ENCODE assay signal across 38 cellular contexts in the genomic region with DNA sequence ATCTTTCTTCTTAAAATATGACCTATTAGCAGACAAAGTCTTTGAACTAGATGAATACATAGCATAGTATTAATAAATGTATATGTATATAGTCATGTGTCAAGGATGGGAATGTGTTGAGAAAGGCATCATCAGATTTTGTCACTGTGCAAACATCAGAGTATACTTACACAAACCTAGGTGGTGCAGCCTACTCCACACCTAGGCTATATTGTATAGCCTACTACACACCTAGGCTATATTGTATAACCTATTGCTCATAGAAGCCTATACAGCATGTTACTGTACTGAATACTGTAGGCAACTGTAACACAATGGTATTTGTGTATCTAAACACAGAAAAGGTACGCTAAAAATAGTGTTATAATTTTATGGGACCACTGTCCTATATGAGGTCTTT. TPM values are rescaled to one million over a fixed set of nuclear protein-coding genes. Genes with fewer than 3 reads are reported as not detected.
"Had no signal": no experiment of that assay in that cellular context is flagged by ENCODE, and none has a peak within 500 bp of the region (broad histone marks: within the 10 kb centered on the region; RNA-seq: fewer than 3 reads in every experiment).

No MANE protein-coding gene starts in this region.

- H3K4me1 ChIP-seq: ascending aorta had no signal

- H3K36me3 ChIP-seq: cardiac muscle cell had no signal

- H3K27me3 ChIP-seq: ascending aorta, cardiac muscle cell had no signal

- H3K9me3 ChIP-seq: ascending aorta had no signal

- H3K4me1 Mint-ChIP-seq: activated CD4-positive, alpha-beta memory T cell treated with anti-CD3 and anti-CD28 coated beads, Interleukin-2, amount 10 ng/mL, durations not matched to agents 7 days and 5 days; activated CD4-positive, alpha-beta T cell treated with anti-CD3 and anti-CD28 coated beads for 36 hours; activated CD4-positive, alpha-beta T cell treated with anti-CD3 and anti-CD28 coated beads, Interleukin-2, amount 10 ng/mL, durations not matched to agents 7 days and 5 days; activated CD8-positive, alpha-beta memory T cell treated with anti-CD3 and anti-CD28 coated beads, Interleukin-2, amount 10 ng/mL, durations not matched to agents 7 days and 5 days; activated naive CD8-positive, alpha-beta T cell treated with anti-CD3 and anti-CD28 coated beads, Interleukin-2, amount 10 ng/mL, durations not matched to agents 7 days and 5 days; activated naive CD8-positive, alpha-beta T cell treated with anti-CD3 and anti-CD28 coated beads, Interleukin-2, amount 50 U/mL, for 24 hours; activated T-helper 17 cell treated with anti-CD3 and anti-CD28 coated beads, Interleukin-2, amount 50 U/mL, for 72 hours; brain; central memory CD8-positive, alpha-beta T cell; WTC11 had no signal

- H3K27ac ChIP-seq: ascending aorta, cardiac muscle cell, WERI-Rb-1 had no signal

- ATAC-seq: activated CD4-positive, alpha-beta T cell treated with anti-CD3 and anti-CD28 coated beads for 36 hours; activated CD4-positive, CD25-positive, alpha-beta regulatory T cell treated with anti-CD3 and anti-CD28 coated beads, Interleukin-2, amount 50 U/mL, for 24 hours; activated CD8-positive, alpha-beta memory T cell treated with anti-CD3 and anti-CD28 coated beads, Interleukin-2, amount 10 ng/mL, durations not matched to agents 7 days and 5 days; activated CD8-positive, alpha-beta T cell treated with anti-CD3 and anti-CD28 coated beads, Interleukin-2, amount 10 ng/mL, durations not matched to agents 7 days and 5 days; activated naive CD8-positive, alpha-beta T cell treated with anti-CD3 and anti-CD28 coated beads, Interleukin-2, amount 50 U/mL, for 24 hours; activated T-cell treated with anti-CD3 and anti-CD28 coated beads, Interleukin-2, amount 50 U/mL, for 72 hours; activated T-helper 17 cell treated with anti-CD3 and anti-CD28 coated beads, Interleukin-2, amount 50 U/mL, for 72 hours; WTC11 had no signal

- H3K9me3 Mint-ChIP-seq: activated CD4-positive, alpha-beta memory T cell treated with anti-CD3 and anti-CD28 coated beads, Interleukin-2, amount 10 ng/mL, durations not matched to agents 7 days and 5 days; activated CD4-positive, alpha-beta T cell treated with anti-CD3 and anti-CD28 coated beads, Interleukin-2, amount 10 ng/mL, durations not matched to agents 7 days and 5 days; activated naive CD4-positive, alpha-beta T cell treated with anti-CD3 and anti-CD28 coated beads for 36 hours; activated naive CD8-positive, alpha-beta T cell treated with anti-CD3 and anti-CD28 coated beads, Interleukin-2, amount 10 ng/mL, durations not matched to agents 7 days and 5 days; activated naive CD8-positive, alpha-beta T cell treated with anti-CD3 and anti-CD28 coated beads, Interleukin-2, amount 50 U/mL, for 24 hours; activated T-cell treated with anti-CD3 and anti-CD28 coated beads, Interleukin-2, amount 50 U/mL, for 24 hours; activated T-cell treated with anti-CD3 and anti-CD28 coated beads, Interleukin-2, amount 50 U/mL, for 72 hours; activated T-helper 1 cell treated with anti-CD3 and anti-CD28 coated beads, Interleukin-12 subunit alpha, Interleukin-12 subunit beta, Interleukin-2, Interleukin-4 antibody, amounts not matched to agents 30 ng/mL and 10 ng/mL and 1 ng/mL, durations not matched to agents 14 hours and 24 hours and 36 hours; activated T-helper 17 cell treated with anti-CD3 and anti-CD28 coated beads, Interleukin-2, amount 50 U/mL, for 72 hours; brain; central memory CD8-positive, alpha-beta T cell; T-helper 1 cell treated with Interleukin-12 subunit alpha and Interleukin-12 subunit beta and Interleukin-4 antibody, amounts not matched to agents 30 μg/mL and 1 μg/mL, for 36 hours; T-helper 2 cell treated with Interferon-gamma antibody and Interleukin-4, amounts not matched to agents 5 μg/mL and 100 μg/mL, for 36 hours; WTC11 had no signal

- H3K27ac Mint-ChIP-seq: activated CD4-positive, alpha-beta memory T cell treated with anti-CD3 and anti-CD28 coated beads, Interleukin-2, amount 10 ng/mL, durations not matched to agents 7 days and 5 days; activated CD4-positive, alpha-beta T cell treated with anti-CD3 and anti-CD28 coated beads for 36 hours; activated CD4-positive, alpha-beta T cell treated with anti-CD3 and anti-CD28 coated beads, Interleukin-2, amount 10 ng/mL, durations not matched to agents 7 days and 5 days; activated CD8-positive, alpha-beta memory T cell treated with anti-CD3 and anti-CD28 coated beads, Interleukin-2, amount 10 ng/mL, durations not matched to agents 7 days and 5 days; activated CD8-positive, alpha-beta T cell treated with anti-CD3 and anti-CD28 coated beads, Interleukin-2, amount 10 ng/mL, durations not matched to agents 7 days and 5 days; activated naive CD4-positive, alpha-beta T cell treated with anti-CD3 and anti-CD28 coated beads for 36 hours; activated naive CD8-positive, alpha-beta T cell; activated naive CD8-positive, alpha-beta T cell treated with anti-CD3 and anti-CD28 coated beads, Interleukin-2, amount 10 ng/mL, durations not matched to agents 7 days and 5 days; activated naive CD8-positive, alpha-beta T cell treated with anti-CD3 and anti-CD28 coated beads, Interleukin-2, amount 50 U/mL, for 24 hours; activated T-cell treated with anti-CD3 and anti-CD28 coated beads, Interleukin-2, amount 50 U/mL, for 24 hours; activated T-cell treated with anti-CD3 and anti-CD28 coated beads, Interleukin-2, amount 50 U/mL, for 72 hours; activated T-helper 1 cell treated with anti-CD3 and anti-CD28 coated beads, Interleukin-12 subunit alpha, Interleukin-12 subunit beta, Interleukin-2, Interleukin-4 antibody, amounts not matched to agents 30 ng/mL and 10 ng/mL and 1 ng/mL, durations not matched to agents 14 hours and 24 hours and 36 hours; activated T-helper 17 cell treated with anti-CD3 and anti-CD28 coated beads, Interleukin-2, amount 50 U/mL, for 72 hours; brain; T-helper 1 cell treated with Interleukin-12 subunit alpha and Interleukin-12 subunit beta and Interleukin-4 antibody, amounts not matched to agents 30 μg/mL and 1 μg/mL, for 36 hours; T-helper 2 cell treated with Interferon-gamma antibody and Interleukin-4, amounts not matched to agents 5 μg/mL and 100 μg/mL, for 36 hours; WTC11 had no signal

- H3K27me3 Mint-ChIP-seq: brain had no signal

- H3K36me3 Mint-ChIP-seq: activated CD8-positive, alpha-beta memory T cell treated with anti-CD3 and anti-CD28 coated beads, Interleukin-2, amount 10 ng/mL, durations not matched to agents 7 days and 5 days; activated naive CD8-positive, alpha-beta T cell; activated naive CD8-positive, alpha-beta T cell treated with anti-CD3 and anti-CD28 coated beads, Interleukin-2, amount 10 ng/mL, durations not matched to agents 7 days and 5 days; WTC11 had no signal

- H3K4me3 ChIP-seq: ascending aorta, cardiac muscle cell had no signal

- DNase-seq: activated CD4-positive, alpha-beta memory T cell treated with anti-CD3 and anti-CD28 coated beads, Interleukin-2, amount 10 ng/mL, durations not matched to agents 7 days and 5 days; activated CD4-positive, alpha-beta T cell treated with anti-CD3 and anti-CD28 coated beads for 1 hour; activated CD4-positive, alpha-beta T cell treated with anti-CD3 and anti-CD28 coated beads for 36 hours; activated CD4-positive, alpha-beta T cell treated with anti-CD3 and anti-CD28 coated beads for 48 hours; activated CD4-positive, alpha-beta T cell treated with anti-CD3 and anti-CD28 coated beads, Interleukin-2, amount 10 ng/mL, durations not matched to agents 7 days and 5 days; activated CD4-positive, alpha-beta T cell treated with anti-CD3 and anti-CD28 coated beads, Interleukin-2, amount 50 U/mL, for 48 hours; activated CD4-positive, CD25-positive, alpha-beta regulatory T cell; activated CD8-positive, alpha-beta memory T cell treated with anti-CD3 and anti-CD28 coated beads for 24 hours; activated CD8-positive, alpha-beta memory T cell treated with anti-CD3 and anti-CD28 coated beads, Interleukin-2, amount 10 ng/mL, durations not matched to agents 7 days and 5 days; activated CD8-positive, alpha-beta memory T cell treated with anti-CD3 and anti-CD28 coated beads, Interleukin-2, amount 50 U/mL, for 48 hours; activated CD8-positive, alpha-beta T cell treated with anti-CD3 and anti-CD28 coated beads, Interleukin-2, amount 10 ng/mL, durations not matched to agents 7 days and 5 days; activated effector memory CD4-positive, alpha-beta T cell treated with anti-CD3 and anti-CD28 coated beads, Interleukin-2, amount 50 U/mL, for 16 hours; activated gamma-delta T cell treated with Interleukin-2 at 50 U/mL for 16 hours; activated naive CD4-positive, alpha-beta T cell; activated naive CD4-positive, alpha-beta T cell treated with anti-CD3 and anti-CD28 coated beads for 36 hours; activated naive CD4-positive, alpha-beta T cell treated with anti-CD3 and anti-CD28 coated beads, Interleukin-2, amount 50 U/mL, for 16 hours; activated naive CD8-positive, alpha-beta T cell treated with anti-CD3 and anti-CD28 coated beads, Interleukin-2, amount 10 ng/mL, durations not matched to agents 7 days and 5 days; activated naive CD8-positive, alpha-beta T cell treated with anti-CD3 and anti-CD28 coated beads, Interleukin-2, amount 50 U/mL, for 24 hours; activated T-cell treated with anti-CD3 and anti-CD28 coated beads, Interleukin-2, amount 50 U/mL, for 24 hours; activated T-cell treated with anti-CD3 and anti-CD28 coated beads, Interleukin-2, amount 50 U/mL, for 72 hours; amygdala; anterior cingulate cortex; caudate nucleus; cerebellar nuclear complex; T-helper 2 cell; T-helper 9 cell; WERI-Rb-1 had no signal

- H3K4me3 Mint-ChIP-seq: activated CD4-positive, alpha-beta memory T cell treated with anti-CD3 and anti-CD28 coated beads, Interleukin-2, amount 10 ng/mL, durations not matched to agents 7 days and 5 days; activated CD4-positive, alpha-beta T cell treated with anti-CD3 and anti-CD28 coated beads for 36 hours; activated CD4-positive, alpha-beta T cell treated with anti-CD3 and anti-CD28 coated beads, Interleukin-2, amount 10 ng/mL, durations not matched to agents 7 days and 5 days; activated CD8-positive, alpha-beta memory T cell treated with anti-CD3 and anti-CD28 coated beads, Interleukin-2, amount 10 ng/mL, durations not matched to agents 7 days and 5 days; activated CD8-positive, alpha-beta T cell treated with anti-CD3 and anti-CD28 coated beads, Interleukin-2, amount 10 ng/mL, durations not matched to agents 7 days and 5 days; activated naive CD4-positive, alpha-beta T cell treated with anti-CD3 and anti-CD28 coated beads for 36 hours; activated naive CD8-positive, alpha-beta T cell; activated naive CD8-positive, alpha-beta T cell treated with anti-CD3 and anti-CD28 coated beads, Interleukin-2, amount 10 ng/mL, durations not matched to agents 7 days and 5 days; activated naive CD8-positive, alpha-beta T cell treated with anti-CD3 and anti-CD28 coated beads, Interleukin-2, amount 50 U/mL, for 24 hours; activated T-cell treated with anti-CD3 and anti-CD28 coated beads, Interleukin-2, amount 50 U/mL, for 24 hours; activated T-cell treated with anti-CD3 and anti-CD28 coated beads, Interleukin-2, amount 50 U/mL, for 72 hours; activated T-helper 1 cell treated with anti-CD3 and anti-CD28 coated beads, Interleukin-12 subunit alpha, Interleukin-12 subunit beta, Interleukin-2, Interleukin-4 antibody, amounts not matched to agents 30 ng/mL and 10 ng/mL and 1 ng/mL, durations not matched to agents 14 hours and 24 hours and 36 hours; activated T-helper 17 cell treated with anti-CD3 and anti-CD28 coated beads, Interleukin-2, amount 50 U/mL, for 72 hours; brain; central memory CD8-positive, alpha-beta T cell; T-helper 1 cell treated with Interleukin-12 subunit alpha and Interleukin-12 subunit beta and Interleukin-4 antibody, amounts not matched to agents 30 μg/mL and 1 μg/mL, for 36 hours; T-helper 2 cell treated with Interferon-gamma antibody and Interleukin-4, amounts not matched to agents 5 μg/mL and 100 μg/mL, for 36 hours; WTC11 had no signal

RNA-seq across cellular contexts. Expression of a gene that starts 47.6 kb away (rescaled TPM):
- total RNA-seq: activated CD4-positive, alpha-beta memory T cell treated with anti-CD3 and anti-CD28 coated beads, Interleukin-2, amount 10 ng/mL, durations not matched to agents 7 days and 5 days; activated CD4-positive, alpha-beta T cell treated with anti-CD3 and anti-CD28 coated beads, Interleukin-2, amount 10 ng/mL, durations not matched to agents 7 days and 5 days; activated naive CD8-positive, alpha-beta T cell treated with anti-CD3 and anti-CD28 coated beads, Interleukin-2, amount 10 ng/mL, durations not matched to agents 7 days and 5 days; activated T-helper 17 cell treated with anti-CD3 and anti-CD28 coated beads, Interleukin-2, amount 50 U/mL, for 72 hours had no signal
